In the genomic region with DNA sequence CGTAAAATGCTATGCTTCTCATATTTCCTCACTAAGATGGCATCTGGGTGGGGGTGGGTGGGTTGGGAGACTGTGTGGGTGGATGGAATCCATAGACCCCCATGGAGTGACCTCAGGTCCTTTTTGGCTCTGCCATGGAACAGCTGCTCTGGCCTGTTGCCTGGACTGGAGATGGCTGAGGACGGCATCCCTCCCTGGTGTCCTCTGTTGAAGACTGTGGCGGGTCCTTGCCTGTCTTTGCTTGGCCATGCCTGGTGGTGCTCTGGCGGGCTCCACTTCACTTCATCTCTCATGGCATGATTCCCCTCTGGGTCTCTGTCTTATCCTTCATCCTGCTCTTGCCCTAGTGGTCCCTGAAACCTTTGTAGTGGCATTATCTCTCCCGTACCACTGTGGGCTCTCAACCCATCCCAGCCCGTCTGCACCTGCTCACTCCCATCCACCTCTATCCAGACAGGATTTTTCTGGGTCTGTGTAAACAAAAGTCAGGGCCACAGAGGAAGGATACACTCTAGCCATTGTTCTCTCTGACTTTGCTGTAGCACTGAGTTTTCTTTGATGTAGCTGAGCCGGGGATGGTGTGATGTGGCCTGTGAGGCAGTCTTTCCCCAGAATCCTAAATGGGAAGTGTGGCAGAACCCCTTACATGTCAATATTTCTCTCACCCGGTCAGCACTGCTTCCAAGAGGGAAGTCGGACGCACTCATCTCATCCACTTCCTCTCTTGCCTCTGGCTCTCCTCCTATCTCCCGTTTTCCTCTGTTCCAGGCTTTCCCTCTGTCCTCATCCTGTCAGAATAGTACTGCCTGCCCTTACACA, we compare ENCODE assay signal across 12 cellular contexts. TPM values are rescaled to one million over a fixed set of nuclear protein-coding genes. Genes with fewer than 3 reads are reported as not detected.
DNase-seq lines count a peak whose midpoint lies in the region; ATAC-seq and TF ChIP-seq lines count a peak whose summit lies in the region.
"Had no signal": no experiment of that assay in that cellular context is flagged by ENCODE, and none has a peak within 500 bp of the region (broad histone marks: within the 10 kb centered on the region; RNA-seq: fewer than 3 reads in every experiment).

No MANE protein-coding gene starts in this region.

- peaks cover 14 to 62% (median 24%) of the 10 kb centered on the region in 3 donors for H3K4me1 ChIP-seq in esophagus squamous epithelium

- H3K4me3 ChIP-seq in esophagus squamous epithelium = no peak overlapping the region
- H3K4me3 ChIP-seq: body of pancreas had no signal

- no peak for TF ChIP-seq CTCF in esophagus squamous epithelium (IDR thresholded peaks at IDR 0.05)

- no peaks in the 10 kb centered on the region for H3K27me3 ChIP-seq in esophagus squamous epithelium
- H3K27me3 ChIP-seq: BE2C, body of pancreas had no signal

- intact Hi-C loops in esophagus squamous epithelium (cut with DNase I) = no loop called here

- H3K36me3 ChIP-seq in esophagus squamous epithelium = no peaks in the 10 kb centered on the region
- H3K36me3 ChIP-seq: BE2C had no signal

- 80 to 81% methylated on average over 10 to 11 of the region's 11 CpGs for WGBS in esophagus squamous epithelium, 2 donors

- ATAC-seq in GM18861 (IDR thresholded peaks at IDR 0.05; ENCODE audit: unreplicated experiment) = no peak
- ATAC-seq: body of pancreas had no signal

- DNase-seq in AG20443 (ENCODE audit: low spot score) (peak; percentile 17), SHP77 (lab: John Stamatoyannopoulos, UW) (peak; percentile 46 to 57), esophagus squamous epithelium (lab: John Stamatoyannopoulos, UW) (no peak), pons (ENCODE audit: low spot score) (peak; percentile 76), DMS79 (lab: John Stamatoyannopoulos, UW) (no peak), ecto neural progenitor cell (ENCODE audit: low spot score) (no peak), activated gamma-delta T cell treated with Interleukin-2 at 50 U/mL for 16 hours (no peak)
- DNase-seq: BE2C; body of pancreas; NCI-H446 treated with DMSO at 0.1 percent for 48 hours; stimulated activated CD4-positive, alpha-beta T cell treated with anti-CD3 and anti-CD28 coated beads, Interleukin-4, amount 100 ng/mL, for 1 hour had no signal

- H3K9me3 ChIP-seq in esophagus squamous epithelium = no peaks in the 10 kb centered on the region
- H3K9me3 ChIP-seq: BE2C, body of pancreas had no signal

- peak overlapping the region; percentile 31 to 71 (median 48) for H3K27ac ChIP-seq in esophagus squamous epithelium

- TF ChIP-seq POLR2A in esophagus squamous epithelium (IDR thresholded peaks at IDR 0.05) = no peak

RNA-seq across cellular contexts. Expression of gene WDFY2, which starts 36.1 kb away (rescaled TPM):
- 10 to 100 TPM in 3 of 4 donors, 1 to 10 TPM in 1; 7.7 to 23.3 (median 18.2) TPM for total RNA-seq in esophagus squamous epithelium

Comparison
In these comparisons a context has a peak if more than half of its experiments do, and no peak if none do; other contexts are left out.
1. DNase-seq: peak in AG20443 (single experiment), SHP77 (2 of 2) and pons (single experiment); none in esophagus squamous epithelium (single experiment), DMS79 (single experiment), ecto neural progenitor cell (single experiment) and activated gamma-delta T cell treated with Interleukin-2 at 50 U/mL for 16 hours (single experiment).